10 cellular contexts compared by ENCODE assay signal in genomic region chr11:75773595-75774353, GRCh38. TPM values are rescaled to one million over a fixed set of nuclear protein-coding genes. Genes with fewer than 3 reads are reported as not detected.
DNase-seq lines count a peak whose midpoint lies in the region; ATAC-seq, FAIRE-seq and TF ChIP-seq lines count a peak whose summit lies in the region.
"Had no signal": no experiment of that assay in that cellular context is flagged by ENCODE, and none has a peak within 500 bp of the region (broad histone marks: within the 10 kb centered on the region; RNA-seq: fewer than 3 reads in every experiment).

No MANE protein-coding gene starts in this region.

- no peaks in the 10 kb centered on the region for H3K9me3 Mint-ChIP-seq in central memory CD8-positive, alpha-beta T cell

- peak; percentile 87 for ATAC-seq in GM21381 (IDR thresholded peaks at IDR 0.05; ENCODE audit: unreplicated experiment)
- peak; percentile 75 for ATAC-seq in HG03520 (IDR thresholded peaks at IDR 0.05; ENCODE audit: unreplicated experiment)
- ATAC-seq in central memory CD8-positive, alpha-beta T cell (replicated peaks; ENCODE audit: extremely low read depth, poor library complexity, severe bottlenecking), result no peak
- no peak for ATAC-seq in gastrocnemius medialis

- no peaks in the 10 kb centered on the region for H3K36me3 Mint-ChIP-seq in central memory CD8-positive, alpha-beta T cell (ENCODE audit: insufficient read depth)
- H3K36me3 Mint-ChIP-seq: activated naive CD8-positive, alpha-beta T cell had no signal

- H3K4me1 Mint-ChIP-seq in central memory CD8-positive, alpha-beta T cell, result peaks cover 16% of the 10 kb centered on the region

- H3K27me3 ChIP-seq in esophagus muscularis mucosa (peaks cover 0 to 4% (median 0%) of the 10 kb centered on the region in 4 donors), gastrocnemius medialis (peaks cover 0 to 3% (median 0%) of the 10 kb centered on the region in 3 donors)

- H3K27me3 Mint-ChIP-seq in central memory CD8-positive, alpha-beta T cell, result peaks cover 18% of the 10 kb centered on the region

- no peak overlapping the region for H3K4me3 Mint-ChIP-seq in central memory CD8-positive, alpha-beta T cell
- H3K4me3 Mint-ChIP-seq: activated naive CD8-positive, alpha-beta T cell had no signal

- H3K27ac ChIP-seq in esophagus muscularis mucosa (replicated peaks in 1 of 4) (no peak overlapping the region), gastrocnemius medialis (no peak overlapping the region)
- H3K27ac ChIP-seq: thoracic aorta had no signal

- WGBS in esophagus muscularis mucosa, result 86% methylated on average over 5 of the region's 5 CpGs

- H3K9me3 ChIP-seq in esophagus muscularis mucosa (no peaks in the 10 kb centered on the region), gastrocnemius medialis (no peaks in the 10 kb centered on the region)
- H3K9me3 ChIP-seq: thoracic aorta had no signal

- H3K27ac Mint-ChIP-seq in central memory CD8-positive, alpha-beta T cell (ENCODE audit: low read depth), result peak overlapping the region; percentile 4
- H3K27ac Mint-ChIP-seq: activated naive CD8-positive, alpha-beta T cell had no signal

- H3K36me3 ChIP-seq in esophagus muscularis mucosa, result no peaks in the 10 kb centered on the region
- H3K36me3 ChIP-seq in gastrocnemius medialis, result no peaks in the 10 kb centered on the region
- H3K36me3 ChIP-seq: thoracic aorta had no signal

- in situ Hi-C loops in gastrocnemius medialis (cut with MboI; ENCODE audit: low sequenced_read_pairs in 4 of 4), result no loop called here

- H3K4me1 ChIP-seq in esophagus muscularis mucosa, result peaks cover 3 to 11% (median 7%) of the 10 kb centered on the region in 4 donors
- peaks cover 0 to 5% of the 10 kb centered on the region in 2 donors for H3K4me1 ChIP-seq in gastrocnemius medialis

- FAIRE-seq in GM12891 (lab: Jason Lieb, UNC), result peak; percentile 96

- TF ChIP-seq CTCF in esophagus muscularis mucosa (IDR thresholded peaks at IDR 0.05) (no peak), gastrocnemius medialis (IDR thresholded peaks at IDR 0.05 in 4 of 5, conservative IDR thresholded peaks at IDR 0.05 in 1 of 5) (no peak)

- TF ChIP-seq POLR2A in GM12891 (IDR thresholded peaks at IDR 0.05; ENCODE audit: low read depth, low read length), result no peak
- TF ChIP-seq POLR2A in esophagus muscularis mucosa (IDR thresholded peaks at IDR 0.05; ENCODE audit: low read depth), result no peak
- no peak for TF ChIP-seq POLR2A in gastrocnemius medialis (IDR thresholded peaks at IDR 0.05)

- DNase-seq in GM12891 (ENCODE audit: insufficient read length, low spot score) (peak; percentile 77), esophagus muscularis mucosa (ENCODE audit: extremely low spot score) (no peak), midbrain (lab: John Stamatoyannopoulos, UW) (no peak), gastrocnemius medialis (no peak), NCI-H446 treated with DMSO at 0.1 percent for 48 hours (lab: John Stamatoyannopoulos, UW) (no peak)
- DNase-seq in central memory CD8-positive, alpha-beta T cell (ENCODE audit: low spot score in 2 of 2), result no peak

- no peak overlapping the region for H3K4me3 ChIP-seq in esophagus muscularis mucosa
- no peak overlapping the region for H3K4me3 ChIP-seq in gastrocnemius medialis
- H3K4me3 ChIP-seq: thoracic aorta had no signal

- intact Hi-C loops in esophagus muscularis mucosa (cut with DNase I), result no loop called here
- intact Hi-C loops in gastrocnemius medialis (cut with DNase I; ENCODE audit: low total_unique reads), result no loop called here

- TF ChIP-seq EP300 in esophagus muscularis mucosa (IDR thresholded peaks at IDR 0.05), result no peak

TF ChIP-seq in GM12891, 5 proteins besides CTCF, POLR2A, EP300 and RAD21:
- peak; percentile 38 for TF ChIP-seq PAX5 (IDR thresholded peaks at IDR 0.05; ENCODE audit: insufficient read depth, low read length, severe bottlenecking)
- TF ChIP-seq SPI1 (IDR thresholded peaks at IDR 0.05; ENCODE audit: low read depth, low read length), result peak; percentile 100
- peak; percentile 64; the same call in 1 of the 2 replicates for TF ChIP-seq POU2F2 (IDR thresholded peaks at IDR 0.05; ENCODE audit: low read depth, low read length)
- no peak for TF ChIP-seq POLR2AphosphoS5 (IDR thresholded peaks at IDR 0.05; ENCODE audit: low read depth, low read length)
- TF ChIP-seq TAF1 (IDR thresholded peaks at IDR 0.05; ENCODE audit: low read depth, low read length), result no peak

RNA-seq across cellular contexts. Expression of gene DGAT2, which starts 5.2 kb away (rescaled TPM):
- polyA plus RNA-seq in GM12891 (2012; ENCODE audit: low read depth, missing spikeins), result 4.6 TPM
- 1 to 10 TPM in 3 of 4 donors, under 1 TPM in 1; 0.83 to 6.5 (median 2.0) TPM for total RNA-seq in esophagus muscularis mucosa
- 1 to 10 TPM; 2.1 to 4.9 (median 4.1) TPM for total RNA-seq in gastrocnemius medialis

RNA-seq across cellular contexts. Expression of gene UVRAG, which starts 41.2 kb away (rescaled TPM):
- polyA plus RNA-seq in GM12891 (2012; ENCODE audit: low read depth, missing spikeins), result 26.7 TPM
- total RNA-seq in esophagus muscularis mucosa, result 10 to 100 TPM; 30.6 to 37.4 (median 34.7) TPM
- total RNA-seq in gastrocnemius medialis, result 10 to 100 TPM; 16.6 to 22.1 (median 19.3) TPM

RNA-seq across cellular contexts. Expression of gene MOGAT2, which starts 56.1 kb away (rescaled TPM):
- polyA plus RNA-seq in GM12891 (2012; ENCODE audit: low read depth, missing spikeins), result 0.31 TPM
- total RNA-seq in esophagus muscularis mucosa (not detected), gastrocnemius medialis (under 1 TPM in 3 of 4 donors, not detected in 1; 0.10 to 0.66 (median 0.49) TPM)
- total RNA-seq: thoracic aorta had no signal

Comparison
In these comparisons a context has a peak if more than half of its experiments do, and no peak if none do; other contexts are left out.
1. ATAC-seq: peak in GM21381 (single experiment) and HG03520 (single experiment); none in central memory CD8-positive, alpha-beta T cell (single experiment) and gastrocnemius medialis (0 of 2).